ENCODE assay signal across 16 cellular contexts in the genomic region with DNA sequence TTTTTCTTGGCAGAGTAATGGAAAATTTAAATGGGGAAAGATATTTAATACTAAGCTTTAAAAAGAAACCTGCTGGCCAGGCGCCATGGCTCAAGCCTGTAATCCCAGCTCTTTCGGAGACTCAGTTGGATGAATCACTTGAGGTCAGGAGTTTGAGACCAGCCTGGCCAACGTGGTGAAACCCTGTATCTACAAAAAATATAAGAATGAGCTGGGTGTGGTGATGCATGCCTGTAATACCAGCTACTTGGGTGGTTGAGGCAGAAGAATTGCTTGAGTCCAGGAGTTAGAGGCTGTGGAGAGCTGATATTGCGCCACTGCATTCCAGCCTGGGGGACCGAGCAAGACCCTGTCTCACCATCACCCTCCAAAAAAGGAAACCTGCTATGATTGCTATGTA. TPM values are rescaled to one million over a fixed set of nuclear protein-coding genes. Genes with fewer than 3 reads are reported as not detected.
A peak's percentile ranks its signal among the peaks of the same experiment; 100 is the strongest.
DNase-seq lines count a peak whose midpoint lies in the region; ATAC-seq and TF ChIP-seq lines count a peak whose summit lies in the region.
"Had no signal": no experiment of that assay in that cellular context is flagged by ENCODE, and none has a peak within 500 bp of the region (broad histone marks: within the 10 kb centered on the region; RNA-seq: fewer than 3 reads in every experiment).

No MANE protein-coding gene starts in this region.

- no peaks in the 10 kb centered on the region for H4K20me1 ChIP-seq in osteoblast (ENCODE audit: insufficient read depth, low read length)

- peaks cover 40% of the 10 kb centered on the region for H3K4me1 ChIP-seq in osteoblast (ENCODE audit: insufficient read depth, low read length)
- H3K4me1 ChIP-seq: prostate gland had no signal

- H2AFZ ChIP-seq in osteoblast (ENCODE audit: low read length) = no peak overlapping the region

- peak overlapping the region; percentile 72 for H3K27ac ChIP-seq in osteoblast (ENCODE audit: low read depth, low read length)
- H3K27ac ChIP-seq: cardiac muscle cell, prostate gland had no signal

- no peaks in the 10 kb centered on the region for H3K27me3 ChIP-seq in BJ (ENCODE audit: control insufficient read depth, insufficient read depth, low read length)
- no peaks in the 10 kb centered on the region for H3K27me3 ChIP-seq in MG63
- no peaks in the 10 kb centered on the region for H3K27me3 ChIP-seq in osteoblast (ENCODE audit: insufficient read depth, low read length)
- H3K27me3 ChIP-seq: cardiac muscle cell had no signal

- ATAC-seq in HG03342 (IDR thresholded peaks at IDR 0.05; ENCODE audit: unreplicated experiment) (no peak), GM19395 (IDR thresholded peaks at IDR 0.05; ENCODE audit: unreplicated experiment) (no peak)
- ATAC-seq: activated CD4-positive, CD25-positive, alpha-beta regulatory T cell treated with anti-CD3 and anti-CD28 coated beads, Interleukin-2, amount 50 U/mL, for 24 hours; activated T-cell treated with anti-CD3 and anti-CD28 coated beads, Interleukin-2, amount 50 U/mL, for 72 hours had no signal

- H3K36me3 ChIP-seq in BJ (ENCODE audit: control insufficient read depth, insufficient read depth, low read length) = peaks cover 4% of the 10 kb centered on the region; the same call in 1 of the 2 replicates
- H3K36me3 ChIP-seq in MG63 = peaks cover 75% of the 10 kb centered on the region
- H3K36me3 ChIP-seq in osteoblast (ENCODE audit: insufficient read depth, low read length) = peaks cover 86% of the 10 kb centered on the region

- CTCF ChIA-PET in BJ (lab: Yijun Ruan, JAX) = interaction anchor here (0.9 to 1.0 kb wide), 2 partner anchors 9 to 12 kb away, joined by 3 to 4 read pairs; no protein-coding TSS in a partner anchor

- peak overlapping the region; percentile 26 for H3K4me2 ChIP-seq in osteoblast (ENCODE audit: insufficient read depth, low read length)

- peak; percentile 95 for DNase-seq in BJ (ENCODE audit: low read depth)
- DNase-seq in MG63 = peak; percentile 89
- DNase-seq in choroid plexus epithelial cell (ENCODE audit: low read depth) = peak; percentile 96
- no peak for DNase-seq in osteoblast (ENCODE audit: insufficient read length, low spot score, missing footprints)
- DNase-seq in activated T-cell treated with anti-CD3 and anti-CD28 coated beads for 4 hours = no peak
- no peak for DNase-seq in stimulated activated CD4-positive, alpha-beta T cell treated with anti-CD3 and anti-CD28 coated beads, Interleukin-12 subunit alpha, Interleukin-12 subunit beta, amount 100 ng/mL, for 4 hours
- DNase-seq: activated T-cell treated with anti-CD3 and anti-CD28 coated beads, Interleukin-2, amount 50 U/mL, for 72 hours; CD4-positive, alpha-beta memory T cell; erythroblast; NCI-H2107; stimulated activated CD4-positive, alpha-beta T cell treated with anti-CD3 and anti-CD28 coated beads, Interleukin-1b, Interleukin-23, amount 100 ng/mL, for 48 hours had no signal

- no peaks in the 10 kb centered on the region for H3K79me2 ChIP-seq in osteoblast (ENCODE audit: insufficient read depth, low read length)

- H3K4me3 ChIP-seq in BJ (ENCODE audit: low read depth, low read length) = no peak overlapping the region
- no peak overlapping the region for H3K4me3 ChIP-seq in MG63
- H3K4me3 ChIP-seq in choroid plexus epithelial cell (ENCODE audit: low read depth, low read length) = no peak overlapping the region
- H3K4me3 ChIP-seq in osteoblast (ENCODE audit: insufficient read depth, low read length) = no peak overlapping the region
- H3K4me3 ChIP-seq: cardiac muscle cell, prostate gland had no signal

- H3K9me3 ChIP-seq in MG63 = no peaks in the 10 kb centered on the region
- H3K9me3 ChIP-seq in osteoblast (ENCODE audit: low read depth, low read length) = no peaks in the 10 kb centered on the region
- H3K9me3 ChIP-seq: prostate gland had no signal

- POLR2A ChIA-PET in BJ (lab: Charles Lee) = interaction anchor here (0.6 kb wide), 1 partner anchor 788 kb away, joined by 8 read pairs; no protein-coding TSS in a partner anchor

- no peak for TF ChIP-seq CTCF in BJ (IDR thresholded peaks at IDR 0.05; ENCODE audit: insufficient read depth, low read depth, low read length)
- no peak for TF ChIP-seq CTCF in choroid plexus epithelial cell (conservative IDR thresholded peaks at IDR 0.05; ENCODE audit: low read depth, low read length)
- no peak for TF ChIP-seq CTCF in osteoblast (IDR thresholded peaks at IDR 0.05; ENCODE audit: extremely low read depth, low read depth, low read length)

RNA-seq across cellular contexts. Expression of a gene that starts 32.8 kb away (rescaled TPM):
- polyA plus RNA-seq in BJ (2011; rRNA removed) = 11.5 and 26.2 TPM in 2 replicates
- 17.7 and 20.3 TPM in 2 replicates for polyA minus RNA-seq in BJ (2011; rRNA and poly(A)+ RNA removed)
- total RNA-seq in MG63 (2014; rRNA removed; shearing (Covaris generic); ENCODE audit: low replicate concordance) = 9.9 and 11.8 TPM in 2 replicates
- total RNA-seq in osteoblast = 39.8 and 46.9 TPM in 2 replicates

RNA-seq across cellular contexts. Expression of a gene that starts 39.0 kb away (rescaled TPM):
- 15.6 and 34.5 TPM in 2 replicates for polyA plus RNA-seq in BJ (2011; rRNA removed)
- polyA minus RNA-seq in BJ (2011; rRNA and poly(A)+ RNA removed) = 9.2 and 9.6 TPM in 2 replicates
- 42.4 and 54.1 TPM in 2 replicates for total RNA-seq in MG63 (2014; rRNA removed; shearing (Covaris generic); ENCODE audit: low replicate concordance)
- 33.6 and 34.7 TPM in 2 replicates for total RNA-seq in osteoblast

Comparison
In these comparisons a context has a peak if more than half of its experiments do, and no peak if none do; other contexts are left out.
1. DNase-seq: peak in BJ (single experiment), MG63 (single experiment) and choroid plexus epithelial cell (single experiment); none in osteoblast (single experiment), activated T-cell treated with anti-CD3 and anti-CD28 coated beads for 4 hours (single experiment) and stimulated activated CD4-positive, alpha-beta T cell treated with anti-CD3 and anti-CD28 coated beads, Interleukin-12 subunit alpha, Interleukin-12 subunit beta, amount 100 ng/mL, for 4 hours (single experiment).